8 cellular contexts compared by ENCODE assay signal in genomic region chr3:154040283-154040682, GRCh38.
DNase-seq lines count a peak whose midpoint lies in the region; ATAC-seq and TF ChIP-seq lines count a peak whose summit lies in the region.

No MANE protein-coding gene starts in this region.

- intact Hi-C loops in posterior vena cava (cut with DNase I): no loop called here

- H3K27ac ChIP-seq in liver (ENCODE audit: low read depth in 1 of 2, low read length in 2 of 2): no peak overlapping the region

- H3K9me3 ChIP-seq in liver (ENCODE audit: control insufficient read depth in 4 of 4, low read length in 3 of 4): no peaks in the 10 kb centered on the region

- no peak overlapping the region for H3K4me3 ChIP-seq in liver (ENCODE audit: low read depth in 1 of 3, low read length in 3 of 3)

- 0 out of 2 replicates have a peak, but pooled peaks have one; percentile 6 for TF ChIP-seq CTCF in GM12874 (IDR thresholded peaks at IDR 0.05; ENCODE audit: insufficient read depth, low read depth, low read length)
- peak; percentile 31 for TF ChIP-seq CTCF in liver (IDR thresholded peaks at IDR 0.05; ENCODE audit: low read depth, low read length, missing input control)

- H3K27me3 ChIP-seq in liver (ENCODE audit: control insufficient read depth in 4 of 4, insufficient read depth in 4 of 4, low read length in 3 of 4): no peaks in the 10 kb centered on the region

- DNase-seq in RPMI7951 (ENCODE audit: low read depth) (peak; percentile 7), HuH-7 (ENCODE audit: low spot score) (no peak), posterior vena cava (ENCODE audit: low spot score) (no peak)
- DNase-seq in activated effector memory CD4-positive, alpha-beta T cell treated with anti-CD3 and anti-CD28 coated beads, Interleukin-2, amount 50 U/mL, for 16 hours: no peak
- no peak for DNase-seq in activated naive CD4-positive, alpha-beta T cell (lab: John Stamatoyannopoulos, UW)

- no peak overlapping the region for H3K9ac ChIP-seq in liver (ENCODE audit: low read depth in 1 of 2, low read length in 2 of 2)

- peak; percentile 58 to 75 for TF ChIP-seq RAD21 in liver (IDR thresholded peaks at IDR 0.05)

- no peaks in the 10 kb centered on the region for H3K36me3 ChIP-seq in liver (ENCODE audit: control insufficient read depth in 4 of 4, insufficient read depth in 3 of 4, low read depth in 1 of 4, low read length in 3 of 4)

- ATAC-seq in HG02642 (IDR thresholded peaks at IDR 0.05; ENCODE audit: poor library complexity, unreplicated experiment): peak; percentile 80

- no peaks in the 10 kb centered on the region for H3K4me1 ChIP-seq in liver (ENCODE audit: control insufficient read depth in 4 of 4, insufficient read depth in 4 of 4, low read length in 3 of 4)

TF ChIP-seq in liver, 16 proteins besides CTCF, POLR2A, EP300 and RAD21:
- TF ChIP-seq NR2F2 (IDR thresholded peaks at IDR 0.05) (no peak), SP1 (IDR thresholded peaks at IDR 0.05) (no peak), MAX (IDR thresholded peaks at IDR 0.05) (no peak), GABPA (IDR thresholded peaks at IDR 0.05 in 1 of 2, conservative IDR thresholded peaks at IDR 0.05 in 1 of 2) (no peak), TAF1 (conservative IDR thresholded peaks at IDR 0.05) (no peak), RXRA (IDR thresholded peaks at IDR 0.05) (no peak), EGR1 (IDR thresholded peaks at IDR 0.05; ENCODE audit: low read depth in 2 of 2) (no peak), HNF4A (conservative IDR thresholded peaks at IDR 0.05) (no peak), YY1 (IDR thresholded peaks at IDR 0.05) (no peak), REST (IDR thresholded peaks at IDR 0.05) (no peak), FOXA1 (IDR thresholded peaks at IDR 0.05) (no peak), ZBTB33 (IDR thresholded peaks at IDR 0.05) (no peak), JUND (IDR thresholded peaks at IDR 0.05) (no peak), HNF4G (IDR thresholded peaks at IDR 0.05) (no peak), ATF3 (IDR thresholded peaks at IDR 0.05) (no peak)
